ENCODE assay signal across 20 cellular contexts in the genomic region with DNA sequence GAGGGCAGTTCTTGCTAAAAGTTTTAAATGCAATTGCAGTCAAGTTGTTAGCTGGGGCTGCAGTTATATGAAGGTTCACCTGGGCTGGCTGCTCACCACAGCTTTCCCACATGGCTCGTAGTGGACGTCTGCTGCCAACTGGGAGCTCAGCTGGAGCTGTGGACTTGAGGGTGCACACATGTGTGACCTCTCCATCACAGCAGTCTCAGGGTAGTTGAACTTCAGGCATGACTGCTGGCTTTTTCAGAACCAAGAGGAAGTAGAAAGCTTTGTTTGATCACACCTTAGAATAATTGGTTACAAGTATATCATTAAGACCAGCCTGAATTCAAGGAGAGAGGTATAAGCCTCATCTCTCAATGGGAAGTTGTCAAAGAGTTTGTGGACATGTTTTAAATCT.
DNase-seq lines count a peak whose midpoint lies in the region; ATAC-seq, FAIRE-seq and TF ChIP-seq lines count a peak whose summit lies in the region.
"Had no signal": no experiment of that assay in that cellular context is flagged by ENCODE, and none has a peak within 500 bp of the region (broad histone marks: within the 10 kb centered on the region; RNA-seq: fewer than 3 reads in every experiment).

No MANE protein-coding gene starts in this region.

- peaks cover 6% of the 10 kb centered on the region for H3K9me3 Mint-ChIP-seq in activated T-helper 17 cell treated with anti-CD3 and anti-CD28 coated beads, Interleukin-2, amount 50 U/mL, for 72 hours
- H3K9me3 Mint-ChIP-seq in mesothelial cell of epicardium: no peaks in the 10 kb centered on the region

- peak; percentile 88 for FAIRE-seq in GM18507 (lab: Jason Lieb, UNC)

- TF ChIP-seq CTCF in mesothelial cell of epicardium (IDR thresholded peaks at IDR 0.05; ENCODE audit: unreplicated experiment): no peak

- ATAC-seq in GM19438 (IDR thresholded peaks at IDR 0.05; ENCODE audit: low read depth, unreplicated experiment) (peak; percentile 47), HG03108 (IDR thresholded peaks at IDR 0.05; ENCODE audit: unreplicated experiment) (peak; percentile 38)
- no peak for ATAC-seq in activated T-helper 17 cell treated with anti-CD3 and anti-CD28 coated beads, Interleukin-2, amount 50 U/mL, for 72 hours (replicated peaks)
- ATAC-seq: left ventricle myocardium superior; mucosa of descending colon; stimulated activated naive CD8-positive, alpha-beta T cell treated with anti-CD3 and anti-CD28 coated beads, Interleukin-15, amount 100 ng/mL, for 72 hours had no signal

- H3K27ac Mint-ChIP-seq in activated T-helper 17 cell treated with anti-CD3 and anti-CD28 coated beads, Interleukin-2, amount 50 U/mL, for 72 hours: no peak overlapping the region
- no peak overlapping the region for H3K27ac Mint-ChIP-seq in mesothelial cell of epicardium
- H3K27ac Mint-ChIP-seq: activated naive CD4-positive, alpha-beta T cell treated with anti-CD3 and anti-CD28 coated beads, Interleukin-2, amount 50 U/mL, for 24 hours; stimulated activated naive CD8-positive, alpha-beta T cell treated with anti-CD3 and anti-CD28 coated beads, Interleukin-15, amount 100 ng/mL, for 72 hours had no signal

- H3K4me1 Mint-ChIP-seq in activated T-helper 17 cell treated with anti-CD3 and anti-CD28 coated beads, Interleukin-2, amount 50 U/mL, for 72 hours: no peaks in the 10 kb centered on the region
- no peaks in the 10 kb centered on the region for H3K4me1 Mint-ChIP-seq in mesothelial cell of epicardium
- H3K4me1 Mint-ChIP-seq: central memory CD8-positive, alpha-beta T cell; stimulated activated naive CD8-positive, alpha-beta T cell treated with anti-CD3 and anti-CD28 coated beads, Interleukin-15, amount 100 ng/mL, for 72 hours had no signal

- DNase-seq in GM18507 (ENCODE audit: extremely low spot score, insufficient read length, low read depth) (no peak), germinal center (ENCODE audit: low spot score) (peak; percentile 11), mesothelial cell of epicardium (ENCODE audit: low spot score in 2 of 2, unreplicated experiment in 2 of 2) (no peak), C1 segment of cervical spinal cord (lab: John Stamatoyannopoulos, UW) (no peak), NCI-H524 treated with DMSO at 0.1 percent for 48 hours (lab: John Stamatoyannopoulos, UW) (no peak)
- DNase-seq: activated CD4-positive, alpha-beta T cell treated with anti-CD3 and anti-CD28 coated beads for 1 hour; activated T-cell treated with anti-CD3 and anti-CD28 coated beads, Interleukin-2, amount 50 U/mL, for 48 hours; left ventricle myocardium superior; mucosa of descending colon; NCI-H1092 treated with DMSO at 0.1 percent for 48 hours; NCI-H446 treated with DMSO at 0.1 percent for 48 hours; Right ventricle myocardium superior; stimulated activated CD4-positive, alpha-beta T cell treated with anti-CD3 and anti-CD28 coated beads, Interleukin-4, amount 100 ng/mL, for 1 hour; stimulated activated naive CD8-positive, alpha-beta T cell treated with anti-CD3 and anti-CD28 coated beads, Interleukin-15, amount 100 ng/mL, for 72 hours; trophoblast cell had no signal

- no peaks in the 10 kb centered on the region for H3K27me3 Mint-ChIP-seq in activated T-helper 17 cell treated with anti-CD3 and anti-CD28 coated beads, Interleukin-2, amount 50 U/mL, for 72 hours
- peaks cover 63% of the 10 kb centered on the region for H3K27me3 Mint-ChIP-seq in mesothelial cell of epicardium (ENCODE audit: low read depth)
- H3K27me3 Mint-ChIP-seq: activated naive CD4-positive, alpha-beta T cell treated with anti-CD3 and anti-CD28 coated beads, Interleukin-2, amount 50 U/mL, for 24 hours; central memory CD8-positive, alpha-beta T cell; stimulated activated naive CD8-positive, alpha-beta T cell treated with anti-CD3 and anti-CD28 coated beads, Interleukin-15, amount 100 ng/mL, for 72 hours had no signal

- no peaks in the 10 kb centered on the region for H3K36me3 Mint-ChIP-seq in activated T-helper 17 cell treated with anti-CD3 and anti-CD28 coated beads, Interleukin-2, amount 50 U/mL, for 72 hours (ENCODE audit: low read depth)
- no peaks in the 10 kb centered on the region for H3K36me3 Mint-ChIP-seq in mesothelial cell of epicardium
- H3K36me3 Mint-ChIP-seq: activated naive CD4-positive, alpha-beta T cell treated with anti-CD3 and anti-CD28 coated beads, Interleukin-2, amount 50 U/mL, for 24 hours had no signal

- H3K4me3 Mint-ChIP-seq in activated T-helper 17 cell treated with anti-CD3 and anti-CD28 coated beads, Interleukin-2, amount 50 U/mL, for 72 hours: no peak overlapping the region
- H3K4me3 Mint-ChIP-seq in mesothelial cell of epicardium: no peak overlapping the region
- H3K4me3 Mint-ChIP-seq: activated naive CD4-positive, alpha-beta T cell treated with anti-CD3 and anti-CD28 coated beads, Interleukin-2, amount 50 U/mL, for 24 hours; central memory CD8-positive, alpha-beta T cell; stimulated activated naive CD8-positive, alpha-beta T cell treated with anti-CD3 and anti-CD28 coated beads, Interleukin-15, amount 100 ng/mL, for 72 hours had no signal
